In the genomic region with DNA sequence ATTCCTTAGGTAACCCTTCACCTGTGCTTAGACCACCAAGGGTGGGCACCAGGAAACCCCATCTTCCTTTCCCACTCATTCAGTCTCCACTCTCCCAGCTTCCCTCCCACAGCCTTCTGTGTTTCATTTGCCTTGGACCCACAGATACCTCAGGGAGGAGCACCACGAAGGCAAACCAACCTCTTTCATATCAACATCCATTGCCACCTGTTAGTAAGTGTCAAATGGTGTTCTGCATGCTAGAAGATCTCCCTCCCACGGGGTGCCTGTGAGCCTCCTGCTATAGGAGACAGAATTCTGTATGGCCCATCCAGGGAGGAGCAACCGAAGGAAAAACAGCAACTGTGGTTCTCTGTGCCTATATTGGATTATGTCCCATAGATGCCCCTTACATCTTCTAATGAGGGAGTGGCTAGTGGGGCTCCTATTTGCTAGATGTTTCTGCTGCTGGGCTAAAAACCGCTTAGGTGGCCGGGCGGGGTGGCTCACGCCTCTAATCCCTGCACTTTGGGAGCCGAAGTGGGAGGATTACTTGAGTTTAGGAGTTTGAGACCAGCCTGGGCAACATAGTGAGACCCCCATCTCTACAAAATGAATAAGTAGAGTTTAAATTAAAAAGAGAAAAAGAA, we compare ENCODE assay signal across 8 cellular contexts. TPM values are rescaled to one million over a fixed set of nuclear protein-coding genes. Genes with fewer than 3 reads are reported as not detected.
DNase-seq lines count a peak whose midpoint lies in the region; ATAC-seq and TF ChIP-seq lines count a peak whose summit lies in the region.

No MANE protein-coding gene starts in this region.

- H3K4me1 Mint-ChIP-seq in central memory CD8-positive, alpha-beta T cell = peaks cover 7% of the 10 kb centered on the region
- H3K4me1 Mint-ChIP-seq in natural killer cell treated with Interleukin-12 subunit alpha and Interleukin-12 subunit beta and Interleukin-15 and Interleukin-18, amount 100 ng/mL, for 72 hours (ENCODE audit: low read depth in 2 of 2) = peaks cover 11 to 12% of the 10 kb centered on the region in 2 donors

- ATAC-seq in central memory CD8-positive, alpha-beta T cell (replicated peaks; ENCODE audit: extremely low read depth, poor library complexity, severe bottlenecking) = no peak
- no peak for ATAC-seq in natural killer cell treated with Interleukin-12 subunit alpha and Interleukin-12 subunit beta and Interleukin-15 and Interleukin-18, amount 100 ng/mL, for 72 hours
- ATAC-seq in HG03196 (IDR thresholded peaks at IDR 0.05; ENCODE audit: unreplicated experiment) (no peak), GM21447 (IDR thresholded peaks at IDR 0.05; ENCODE audit: unreplicated experiment) (no peak)

- no peak for DNase-seq in AG10803 (ENCODE audit: low read depth)
- no peak for DNase-seq in central memory CD8-positive, alpha-beta T cell (ENCODE audit: low spot score in 2 of 2)
- DNase-seq in natural killer cell treated with Interleukin-12 subunit alpha and Interleukin-12 subunit beta and Interleukin-15 and Interleukin-18, amount 100 ng/mL, for 72 hours (ENCODE audit: low spot score) = no peak
- no peak for DNase-seq in activated CD4-positive, CD25-positive, alpha-beta regulatory T cell treated with anti-CD3 and anti-CD28 coated beads, Interleukin-2, amount 50 U/mL, for 72 hours
- DNase-seq in ACHN = no peak

- H3K4me3 ChIP-seq in AG10803 (ENCODE audit: low read length) = peak overlapping the region; percentile 50

- H3K27me3 Mint-ChIP-seq in central memory CD8-positive, alpha-beta T cell = peaks cover under 1% of the 10 kb centered on the region
- peaks cover 0 to 1% of the 10 kb centered on the region in 2 donors for H3K27me3 Mint-ChIP-seq in natural killer cell treated with Interleukin-12 subunit alpha and Interleukin-12 subunit beta and Interleukin-15 and Interleukin-18, amount 100 ng/mL, for 72 hours

- no peaks in the 10 kb centered on the region for H3K36me3 ChIP-seq in KOPT-K1 (ENCODE audit: insufficient read depth, low read length)

- no peak for TF ChIP-seq CTCF in AG10803 (conservative IDR thresholded peaks at IDR 0.05; ENCODE audit: low read length)

- peaks cover 6% of the 10 kb centered on the region for H3K9me3 ChIP-seq in KOPT-K1 (ENCODE audit: insufficient read depth, low read length, poor library complexity, severe bottlenecking)

- H3K9me3 Mint-ChIP-seq in central memory CD8-positive, alpha-beta T cell = peaks cover 6% of the 10 kb centered on the region
- H3K9me3 Mint-ChIP-seq in natural killer cell treated with Interleukin-12 subunit alpha and Interleukin-12 subunit beta and Interleukin-15 and Interleukin-18, amount 100 ng/mL, for 72 hours = peaks cover 5% of the 10 kb centered on the region

- in situ Hi-C loops in ACHN (cut with HindIII; ENCODE audit: low pct_ligation_motif_present, low pct_unique_long_range_greater_than_20kb, low sequenced_read_pairs) = no loop called here

- peak overlapping the region; percentile 14 for H3K27ac Mint-ChIP-seq in central memory CD8-positive, alpha-beta T cell (ENCODE audit: low read depth)
- H3K27ac Mint-ChIP-seq in natural killer cell treated with Interleukin-12 subunit alpha and Interleukin-12 subunit beta and Interleukin-15 and Interleukin-18, amount 100 ng/mL, for 72 hours = peak overlapping the region; percentile 70 to 88

- peak overlapping the region; percentile 50 for H3K27ac ChIP-seq in KOPT-K1 (ENCODE audit: low read depth, low read length, poor library complexity, severe bottlenecking)

- H3K36me3 Mint-ChIP-seq in central memory CD8-positive, alpha-beta T cell (ENCODE audit: insufficient read depth) = peaks cover 6% of the 10 kb centered on the region
- no peaks in the 10 kb centered on the region for H3K36me3 Mint-ChIP-seq in natural killer cell treated with Interleukin-12 subunit alpha and Interleukin-12 subunit beta and Interleukin-15 and Interleukin-18, amount 100 ng/mL, for 72 hours

- peak overlapping the region; percentile 31 for H3K4me3 Mint-ChIP-seq in central memory CD8-positive, alpha-beta T cell
- H3K4me3 Mint-ChIP-seq in natural killer cell treated with Interleukin-12 subunit alpha and Interleukin-12 subunit beta and Interleukin-15 and Interleukin-18, amount 100 ng/mL, for 72 hours = peak overlapping the region; percentile 55

RNA-seq across cellular contexts. Expression of a gene that starts 25.6 kb away (rescaled TPM):
- total RNA-seq in natural killer cell treated with Interleukin-12 subunit alpha and Interleukin-12 subunit beta and Interleukin-15 and Interleukin-18, amount 100 ng/mL, for 72 hours = 10 to 100 TPM; 12.3 to 18.2 TPM
